9 cellular contexts compared by ENCODE assay signal in the genomic region with DNA sequence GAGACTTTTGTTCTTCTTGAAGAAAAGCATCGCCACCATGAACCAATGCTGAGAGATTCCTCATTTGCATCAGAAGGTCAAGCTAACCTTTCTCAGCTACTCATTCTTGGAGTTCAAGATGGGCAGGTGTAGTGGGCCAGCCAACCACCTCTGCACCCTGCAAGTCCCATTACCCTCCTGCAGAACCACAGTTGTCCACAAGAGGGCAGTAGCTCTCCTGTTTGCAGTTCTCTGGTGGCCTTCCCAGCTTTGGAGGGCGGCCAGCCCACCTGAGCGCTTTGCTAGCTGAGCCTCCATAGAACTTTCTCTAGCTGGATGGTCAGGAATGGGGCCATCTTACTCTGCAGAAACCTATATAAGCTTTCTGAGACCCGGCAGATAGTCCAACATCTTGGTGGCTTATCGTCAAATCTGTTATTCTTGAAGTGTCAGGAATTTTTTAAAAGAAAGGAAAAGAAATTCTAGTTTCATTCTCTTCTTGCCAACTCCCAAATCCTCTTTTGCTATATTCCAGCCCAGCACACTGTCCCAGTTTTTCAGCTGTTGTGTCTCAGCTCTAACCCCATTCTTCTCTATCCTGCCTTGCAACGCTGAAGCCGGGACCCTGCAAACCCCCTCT. TPM values are rescaled to one million over a fixed set of nuclear protein-coding genes. Genes with fewer than 3 reads are reported as not detected.
DNase-seq lines count a peak whose midpoint lies in the region; ATAC-seq and TF ChIP-seq lines count a peak whose summit lies in the region.
"Had no signal": no experiment of that assay in that cellular context is flagged by ENCODE, and none has a peak within 500 bp of the region (broad histone marks: within the 10 kb centered on the region; RNA-seq: fewer than 3 reads in every experiment).

No MANE protein-coding gene starts in this region.

- H2BK120ac ChIP-seq in mesenchymal stem cell (ENCODE audit: low read depth, low read length), result no peak overlapping the region

- H3K14ac ChIP-seq in mesenchymal stem cell (ENCODE audit: low read length in 2 of 2), result no peak overlapping the region

- H3K9me3 ChIP-seq in colonic mucosa, result no peaks in the 10 kb centered on the region
- H3K9me3 ChIP-seq in mesenchymal stem cell (ENCODE audit: control insufficient read depth, low read length), result no peaks in the 10 kb centered on the region

- no peak overlapping the region for H2BK5ac ChIP-seq in mesenchymal stem cell (ENCODE audit: low read depth, low read length, poor library complexity, severe bottlenecking)

- H3K27me3 ChIP-seq in colonic mucosa (no peaks in the 10 kb centered on the region), mesenchymal stem cell (ENCODE audit: control insufficient read depth in 1 of 2, insufficient read depth in 1 of 2, low read length in 2 of 2) (peaks cover 28 to 55% of the 10 kb centered on the region in 2 experiments)

- H2BK12ac ChIP-seq in mesenchymal stem cell (ENCODE audit: low read length in 2 of 2), result no peak overlapping the region

- no peak overlapping the region for H3K4ac ChIP-seq in mesenchymal stem cell (ENCODE audit: low read depth in 1 of 2, low read length in 2 of 2)

- H3K9me3 Mint-ChIP-seq in activated CD4-positive, alpha-beta T cell treated with anti-CD3 and anti-CD28 coated beads for 36 hours (ENCODE audit: low read depth), result no peaks in the 10 kb centered on the region

- intact Hi-C loops in activated CD4-positive, alpha-beta T cell treated with anti-CD3 and anti-CD28 coated beads for 36 hours (cut with DNase I, micrococcal nuclease), result loop anchor here in 1 of 2 experiments (1.0 to 5.0 kb wide), 2 partner anchors 226 to 250 kb away; no protein-coding TSS in a partner anchor
- intact Hi-C loops in colonic mucosa (cut with DNase I), result loop anchor here (5.0 kb wide), 1 partner anchor 220 kb away; no protein-coding TSS in a partner anchor

- H3K4me1 ChIP-seq in colonic mucosa (no peaks in the 10 kb centered on the region), mesenchymal stem cell (ENCODE audit: control insufficient read depth, insufficient read depth, low read depth, low read length) (no peaks in the 10 kb centered on the region)

- peak; percentile 92 for TF ChIP-seq CTCF in colonic mucosa (IDR thresholded peaks at IDR 0.05)

- no peak overlapping the region for H2BK15ac ChIP-seq in mesenchymal stem cell (ENCODE audit: low read depth, poor library complexity, severe bottlenecking)

- H3K27me3 Mint-ChIP-seq in activated CD4-positive, alpha-beta T cell treated with anti-CD3 and anti-CD28 coated beads for 36 hours, result peaks cover 62% of the 10 kb centered on the region

- 15% methylated on average over 3 of the region's 7 CpGs for WGBS in mesenchymal stem cell

- H3K18ac ChIP-seq in mesenchymal stem cell (ENCODE audit: low read depth in 1 of 2, low read length in 2 of 2), result no peak overlapping the region

- CTCF ChIA-PET in activated CD4-positive, alpha-beta T cell treated with anti-CD3 and anti-CD28 coated beads for 36 hours (lab: Charles Lee), result interaction anchor here (0.5 to 4.5 kb wide), 41 partner anchors 9 to 1830 kb away, joined by 3 to 56 read pairs (median 4); partner anchors contain the start of genes ALDH9A1 and LMX1A

- ATAC-seq in HG02798 (IDR thresholded peaks at IDR 0.05; ENCODE audit: poor library complexity, unreplicated experiment), result peak; percentile 71
- ATAC-seq in activated CD4-positive, alpha-beta T cell treated with anti-CD3 and anti-CD28 coated beads for 36 hours, result peak; percentile 57

- no peak overlapping the region for H3K27ac ChIP-seq in colonic mucosa
- H3K27ac ChIP-seq in mesenchymal stem cell (ENCODE audit: low read length, poor library complexity, severe bottlenecking), result no peak overlapping the region
- H3K27ac ChIP-seq: skin epidermis had no signal

- no peak overlapping the region for H2AFZ ChIP-seq in mesenchymal stem cell (ENCODE audit: low read depth, low read length)

- no peaks in the 10 kb centered on the region for H3K36me3 Mint-ChIP-seq in activated CD4-positive, alpha-beta T cell treated with anti-CD3 and anti-CD28 coated beads for 36 hours (ENCODE audit: low read depth)

- no peak overlapping the region for H3K4me3 ChIP-seq in colonic mucosa
- no peak overlapping the region for H3K4me3 ChIP-seq in mesenchymal stem cell (ENCODE audit: insufficient read depth in 1 of 2, low read depth in 1 of 2, low read length in 2 of 2)
- H3K4me3 ChIP-seq: skin epidermis had no signal

- H3K9ac ChIP-seq in colonic mucosa (ENCODE audit: low read depth in 2 of 2, low read length in 2 of 2) (no peak overlapping the region), mesenchymal stem cell (ENCODE audit: low read length) (no peak overlapping the region)

- no peak overlapping the region for H2AK5ac ChIP-seq in mesenchymal stem cell (ENCODE audit: low read length, severe bottlenecking)

- H3K79me1 ChIP-seq in mesenchymal stem cell (replicated peaks; ENCODE audit: low read length, poor library complexity, severe bottlenecking), result no peaks in the 10 kb centered on the region

- no peak overlapping the region for H3K4me2 ChIP-seq in mesenchymal stem cell (ENCODE audit: low read length, poor library complexity, severe bottlenecking)

- H3K4me3 Mint-ChIP-seq in activated CD4-positive, alpha-beta T cell treated with anti-CD3 and anti-CD28 coated beads for 36 hours, result no peak overlapping the region

- H3K4me1 Mint-ChIP-seq in activated CD4-positive, alpha-beta T cell treated with anti-CD3 and anti-CD28 coated beads for 36 hours, result no peaks in the 10 kb centered on the region

- POLR2A ChIA-PET in activated CD4-positive, alpha-beta T cell treated with anti-CD3 and anti-CD28 coated beads for 36 hours (lab: Charles Lee), result no interaction called here

- DNase-seq in NCI-H1417 (lab: John Stamatoyannopoulos, UW) (peak; percentile 61 to 91 (median 86)), NCI-H1417 treated with DMSO at 0.1 percent for 48 hours (lab: John Stamatoyannopoulos, UW) (no peak), NCI-H2227 treated with DMSO at 0.1 percent for 48 hours (lab: John Stamatoyannopoulos, UW) (peak; percentile 70), colonic mucosa (peak; percentile 81), mesenchymal stem cell (peak; percentile 67)
- DNase-seq in activated CD4-positive, alpha-beta T cell treated with anti-CD3 and anti-CD28 coated beads for 36 hours, result peak; percentile 89
- DNase-seq in stimulated activated CD8-positive, alpha-beta memory T cell treated with anti-CD3 and anti-CD28 coated beads, Interleukin-15, amount 100 ng/mL, for 48 hours (ENCODE audit: low read depth in 2 of 2), result peak; percentile 46 to 54

- H3K23ac ChIP-seq in mesenchymal stem cell (ENCODE audit: low read length in 2 of 2), result no peak overlapping the region

- no peak overlapping the region for H4K8ac ChIP-seq in mesenchymal stem cell (ENCODE audit: low read length)

- H4K91ac ChIP-seq in mesenchymal stem cell (ENCODE audit: low read length), result no peak overlapping the region

- H3K27ac Mint-ChIP-seq in activated CD4-positive, alpha-beta T cell treated with anti-CD3 and anti-CD28 coated beads for 36 hours, result no peak overlapping the region

- H3K36me3 ChIP-seq in colonic mucosa, result no peaks in the 10 kb centered on the region
- H3K36me3 ChIP-seq in mesenchymal stem cell (ENCODE audit: control insufficient read depth in 1 of 2, insufficient read depth in 2 of 2, low read depth in 1 of 2, low read length in 2 of 2), result no peaks in the 10 kb centered on the region

RNA-seq across cellular contexts. Expression of gene LMX1A, which starts 11.0 kb away (rescaled TPM):
- total RNA-seq in activated CD4-positive, alpha-beta T cell treated with anti-CD3 and anti-CD28 coated beads for 36 hours, result not detected
- total RNA-seq in colonic mucosa, result under 1 TPM; 0.22 to 0.64 TPM
- not detected for polyA plus RNA-seq in mesenchymal stem cell (2013, experiment 1 of 2)
- not detected for polyA plus RNA-seq in mesenchymal stem cell (2013, experiment 2 of 2)
